In genomic region chr3:169771651-169772529, GRCh38 we compare ENCODE assay signal across 8 cellular contexts. TPM values are rescaled to one million over a fixed set of nuclear protein-coding genes. Genes with fewer than 3 reads are reported as not detected.
DNase-seq lines count a peak whose midpoint lies in the region; ATAC-seq, FAIRE-seq and TF ChIP-seq lines count a peak whose summit lies in the region.

No MANE protein-coding gene starts in this region.

- H3K4me3 ChIP-seq in kidney (ENCODE audit: low read length in 2 of 2): peak overlapping the region; percentile 90 to 95

- H3K4me1 ChIP-seq in kidney (ENCODE audit: control insufficient read depth in 1 of 2, insufficient read depth in 1 of 2, low read depth in 1 of 2, low read length in 2 of 2): peaks cover 7 to 19% of the 10 kb centered on the region in 2 donors

- H3K4me3 Mint-ChIP-seq in chondrocyte (ENCODE audit: unreplicated experiment): peak overlapping the region; percentile 98

- H3K27ac ChIP-seq in kidney (ENCODE audit: low read depth in 2 of 2, low read length in 2 of 2): peak overlapping the region; percentile 97

- DNase-seq in D341Med (ENCODE audit: low spot score): peak; percentile 69
- DNase-seq in NCI-H446 (lab: John Stamatoyannopoulos, UW): peak; percentile 93 to 98
- peak; percentile 2 to 34 (median 10) for DNase-seq in activated CD4-positive, CD25-positive, alpha-beta regulatory T cell (lab: John Stamatoyannopoulos, UW)
- DNase-seq in chondrocyte (ENCODE audit: low spot score): no peak
- peak; percentile 68 for DNase-seq in kidney
- peak; percentile 64 for DNase-seq in stimulated activated CD4-positive, alpha-beta T cell treated with anti-CD3 and anti-CD28 coated beads, Interleukin-15, amount 100 ng/mL, for 24 hours

- no peaks in the 10 kb centered on the region for H3K27me3 Mint-ChIP-seq in chondrocyte (ENCODE audit: low read depth)

- TF ChIP-seq CTCF in chondrocyte (IDR thresholded peaks at IDR 0.05) (peak; percentile 7), kidney (IDR thresholded peaks at IDR 0.05; ENCODE audit: borderline replicate concordance, extremely low read depth, insufficient read depth) (no peak)

- peaks cover 28% of the 10 kb centered on the region for H3K4me1 Mint-ChIP-seq in chondrocyte (ENCODE audit: low read depth)

- intact Hi-C loops in kidney (cut with DNase I): no loop called here

- FAIRE-seq in kidney (lab: Jason Lieb, UNC): peak; percentile 80

- H3K36me3 Mint-ChIP-seq in chondrocyte (ENCODE audit: low read depth): peaks cover 5% of the 10 kb centered on the region

- peak; percentile 19 for ATAC-seq in HG03175 (IDR thresholded peaks at IDR 0.05; ENCODE audit: unreplicated experiment)
- no peak for ATAC-seq in HG02623 (IDR thresholded peaks at IDR 0.05; ENCODE audit: unreplicated experiment)

- no peaks in the 10 kb centered on the region for H3K9me3 ChIP-seq in kidney (ENCODE audit: control insufficient read depth in 1 of 2, low read length in 2 of 2)

- no peaks in the 10 kb centered on the region for H3K9me3 Mint-ChIP-seq in chondrocyte (ENCODE audit: low read depth)

- peaks cover 0 to 2% of the 10 kb centered on the region in 2 donors for H3K36me3 ChIP-seq in kidney (ENCODE audit: control insufficient read depth in 1 of 2, insufficient read depth in 2 of 2, low read length in 2 of 2)

- H3K27ac Mint-ChIP-seq in chondrocyte (ENCODE audit: unreplicated experiment): peak overlapping the region; percentile 100

- H3K9ac ChIP-seq in kidney (ENCODE audit: low read length in 2 of 2): peak overlapping the region; percentile 89 to 100

RNA-seq across cellular contexts. Expression of gene MYNN, which starts 1.3 kb away (rescaled TPM):
- total RNA-seq in chondrocyte (12.2 to 16.5 TPM (median 14.3 TPM) in 3 replicates), kidney (14.7 TPM)
- polyA plus RNA-seq in kidney (ENCODE audit: insufficient read depth, low read depth, low replicate concordance): 9.6 TPM

RNA-seq across cellular contexts. Expression of gene ACTRT3, which starts 2.5 kb away (rescaled TPM):
- total RNA-seq in chondrocyte (3.6 to 5.7 TPM (median 4.6 TPM) in 3 replicates), kidney (2.9 TPM)
- 4.5 TPM for polyA plus RNA-seq in kidney (ENCODE audit: insufficient read depth, low read depth, low replicate concordance)

RNA-seq across cellular contexts. Expression of gene TERC, which starts 7.0 kb away (rescaled TPM):
- total RNA-seq in chondrocyte (0.99 to 1.4 TPM in 2 of 3 replicates, not detected in the other), kidney (2.1 TPM)
- not detected for polyA plus RNA-seq in kidney (ENCODE audit: insufficient read depth, low read depth, low replicate concordance)

RNA-seq across cellular contexts. Expression of gene LRRIQ4, which starts 40.8 kb away (rescaled TPM):
- total RNA-seq in chondrocyte (not detected in 3 replicates), kidney (not detected)
- polyA plus RNA-seq in kidney (ENCODE audit: insufficient read depth, low read depth, low replicate concordance): not detected

RNA-seq across cellular contexts. Expression of gene LRRC34, which starts 40.8 kb away (rescaled TPM):
- total RNA-seq in chondrocyte (1.5 to 2.2 TPM (median 1.9 TPM) in 3 replicates), kidney (4.0 TPM)
- 5.7 TPM for polyA plus RNA-seq in kidney (ENCODE audit: insufficient read depth, low read depth, low replicate concordance)
